14 cellular contexts compared by ENCODE assay signal in the genomic region with DNA sequence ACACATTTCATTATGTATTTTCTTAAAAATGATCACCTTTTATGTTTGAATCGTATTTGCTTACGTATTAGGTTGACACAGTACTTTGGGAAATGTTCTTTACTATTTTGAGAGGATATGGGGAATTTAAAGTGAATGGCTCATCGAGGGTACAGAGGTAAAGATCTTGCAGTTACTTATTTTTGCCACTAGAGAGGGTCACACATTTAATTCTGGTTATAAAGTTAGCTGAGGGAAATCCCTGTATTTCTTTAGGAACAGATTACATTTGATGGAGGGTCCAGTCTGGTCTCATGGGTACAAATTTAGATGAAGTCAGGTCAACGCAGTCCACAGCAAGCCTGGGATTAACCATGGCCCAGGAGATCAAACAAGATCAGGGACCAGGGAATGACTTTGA. TPM values are rescaled to one million over a fixed set of nuclear protein-coding genes. Genes with fewer than 3 reads are reported as not detected.
A peak's percentile ranks its signal among the peaks of the same experiment; 100 is the strongest.
DNase-seq lines count a peak whose midpoint lies in the region; ATAC-seq and TF ChIP-seq lines count a peak whose summit lies in the region.
"Had no signal": no experiment of that assay in that cellular context is flagged by ENCODE, and none has a peak within 500 bp of the region (broad histone marks: within the 10 kb centered on the region; RNA-seq: fewer than 3 reads in every experiment).

No MANE protein-coding gene starts in this region.

- no peaks in the 10 kb centered on the region for H3K27me3 ChIP-seq in BE2C
- H3K27me3 ChIP-seq in GM23248 (replicated peaks; ENCODE audit: insufficient read depth), result no peaks in the 10 kb centered on the region
- no peaks in the 10 kb centered on the region for H3K27me3 ChIP-seq in SK-N-SH (ENCODE audit: insufficient read depth)

- H3F3A ChIP-seq in GM23248 (ENCODE audit: insufficient read depth) (no peaks in the 10 kb centered on the region), SK-N-SH (replicated peaks; ENCODE audit: insufficient read depth) (no peaks in the 10 kb centered on the region)

- H3K79me2 ChIP-seq in GM23248 (ENCODE audit: insufficient read depth) (no peaks in the 10 kb centered on the region), SK-N-SH (ENCODE audit: insufficient read depth) (no peaks in the 10 kb centered on the region)

- CTCF ChIA-PET in SK-N-SH (lab: Yijun Ruan, JAX), result interaction anchor here (0.7 to 1.5 kb wide), 10 partner anchors 8 to 456 kb away, joined by 3 to 6 read pairs (median 4); no protein-coding TSS in a partner anchor

- H3K27ac ChIP-seq in GM23248 (no peak overlapping the region), SK-N-SH (ENCODE audit: low read depth in 2 of 2, low read length in 1 of 2) (no peak overlapping the region)

- no peak overlapping the region for H3K9ac ChIP-seq in GM23248
- H3K9ac ChIP-seq in SK-N-SH, result no peak overlapping the region

- no peak overlapping the region for H3K4me2 ChIP-seq in GM23248 (ENCODE audit: unreplicated experiment)
- H3K4me2 ChIP-seq in SK-N-SH, result no peak overlapping the region

- no peak for ATAC-seq in GM21367 (IDR thresholded peaks at IDR 0.05; ENCODE audit: unreplicated experiment)

- H4K20me1 ChIP-seq in GM23248 (ENCODE audit: insufficient read depth) (no peaks in the 10 kb centered on the region), SK-N-SH (ENCODE audit: insufficient read depth) (no peaks in the 10 kb centered on the region)

- in situ Hi-C loops in GM23248 (cut with MboI), result no loop called here

- H3K9me3 ChIP-seq in BE2C (no peaks in the 10 kb centered on the region), GM23248 (ENCODE audit: low read depth) (no peaks in the 10 kb centered on the region), SK-N-SH (no peaks in the 10 kb centered on the region)

- H2AFZ ChIP-seq in GM23248 (no peak overlapping the region), SK-N-SH (ENCODE audit: low read depth) (no peak overlapping the region)

- H3K36me3 ChIP-seq in BE2C (no peaks in the 10 kb centered on the region), GM23248 (ENCODE audit: low read depth) (peaks cover 6% of the 10 kb centered on the region; the same call in 1 of the 2 replicates), SK-N-SH (replicated peaks in 1 of 2; ENCODE audit: control insufficient read depth in 1 of 2, insufficient read depth in 2 of 2, low read length in 1 of 2) (peaks cover 24 to 26% of the 10 kb centered on the region in 2 experiments)

- no peaks in the 10 kb centered on the region for H3K4me1 ChIP-seq in BE2C
- no peaks in the 10 kb centered on the region for H3K4me1 ChIP-seq in GM23248 (ENCODE audit: insufficient read depth)
- no peaks in the 10 kb centered on the region for H3K4me1 ChIP-seq in SK-N-SH (ENCODE audit: control insufficient read depth in 1 of 2, insufficient read depth in 2 of 2, low read depth in 1 of 2, low read length in 1 of 2)

- 83 to 84% methylated on average over 4 of the region's 4 CpGs for WGBS in GM23248 (ENCODE audit: low coverage in 1 of 2, low lambda C conversion rate in 2 of 2, missing lambda C conversion rate in 2 of 2), 2 experiments
- 82% methylated on average over 4 of the region's 4 CpGs for WGBS in SK-N-SH (ENCODE audit: low lambda C conversion rate)

- H3K4me3 ChIP-seq in BE2C (ENCODE audit: low read depth, low read length) (no peak overlapping the region), GM23248 (no peak overlapping the region), SK-N-SH (ENCODE audit: low read depth in 2 of 2, low read length in 1 of 2) (no peak overlapping the region)

- TF ChIP-seq RAD21 in SK-N-SH (IDR thresholded peaks at IDR 0.05; ENCODE audit: low read length), result peak; percentile 36

- POLR2A ChIA-PET in SK-N-SH (lab: Yijun Ruan, JAX), result no interaction called here

- H3K9me2 ChIP-seq in GM23248 (ENCODE audit: insufficient read depth) (no peaks in the 10 kb centered on the region), SK-N-SH (no peaks in the 10 kb centered on the region)

- TF ChIP-seq EP300 in SK-N-SH (IDR thresholded peaks at IDR 0.05; ENCODE audit: borderline replicate concordance in 1 of 2, low read depth in 1 of 2, low read length in 1 of 2), result no peak

- TF ChIP-seq CTCF in BE2C (IDR thresholded peaks at IDR 0.05; ENCODE audit: low read depth, low read length), result peak; percentile 38
- peak; percentile 37; the same call in 1 of the 2 replicates for TF ChIP-seq CTCF in SK-N-SH (IDR thresholded peaks at IDR 0.05)

- DNase-seq in BE2C, result no peak
- DNase-seq in GM23248, result peak; percentile 14
- DNase-seq in SK-N-SH, result no peak
- DNase-seq in iPS-NIHi11 (ENCODE audit: low spot score), result peak; percentile 49
- no peak for DNase-seq in nucleus accumbens (lab: John Stamatoyannopoulos, UW)
- DNase-seq in NCI-H2227 (lab: John Stamatoyannopoulos, UW; ENCODE audit: unreplicated experiment), result no peak
- no peak for DNase-seq in NCI-H1694 treated with DMSO at 0.1 percent for 48 hours (lab: John Stamatoyannopoulos, UW)
- DNase-seq: activated CD4-positive, alpha-beta T cell treated with anti-CD3 and anti-CD28 coated beads, Interleukin-2, amount 50 U/mL, for 4 hours; amniotic stem cell; NCI-H1417 treated with DMSO at 0.1 percent for 48 hours; SHP77 treated with DMSO at 0.1 percent for 48 hours had no signal

TF ChIP-seq in SK-N-SH, 30 proteins besides CTCF, POLR2A, EP300 and RAD21 (continues in another document):
- TF ChIP-seq, protein P1, sequence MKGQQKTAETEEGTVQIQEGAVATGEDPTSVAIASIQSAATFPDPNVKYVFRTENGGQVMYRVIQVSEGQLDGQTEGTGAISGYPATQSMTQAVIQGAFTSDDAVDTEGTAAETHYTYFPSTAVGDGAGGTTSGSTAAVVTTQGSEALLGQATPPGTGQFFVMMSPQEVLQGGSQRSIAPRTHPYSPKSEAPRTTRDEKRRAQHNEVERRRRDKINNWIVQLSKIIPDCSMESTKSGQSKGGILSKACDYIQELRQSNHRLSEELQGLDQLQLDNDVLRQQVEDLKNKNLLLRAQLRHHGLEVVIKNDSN (IDR thresholded peaks at IDR 0.05; ENCODE audit: borderline replicate concordance, low read depth), result no peak
- TF ChIP-seq RXRA (IDR thresholded peaks at IDR 0.05; ENCODE audit: borderline replicate concordance, low read depth), result no peak
- TF ChIP-seq, protein P2, sequence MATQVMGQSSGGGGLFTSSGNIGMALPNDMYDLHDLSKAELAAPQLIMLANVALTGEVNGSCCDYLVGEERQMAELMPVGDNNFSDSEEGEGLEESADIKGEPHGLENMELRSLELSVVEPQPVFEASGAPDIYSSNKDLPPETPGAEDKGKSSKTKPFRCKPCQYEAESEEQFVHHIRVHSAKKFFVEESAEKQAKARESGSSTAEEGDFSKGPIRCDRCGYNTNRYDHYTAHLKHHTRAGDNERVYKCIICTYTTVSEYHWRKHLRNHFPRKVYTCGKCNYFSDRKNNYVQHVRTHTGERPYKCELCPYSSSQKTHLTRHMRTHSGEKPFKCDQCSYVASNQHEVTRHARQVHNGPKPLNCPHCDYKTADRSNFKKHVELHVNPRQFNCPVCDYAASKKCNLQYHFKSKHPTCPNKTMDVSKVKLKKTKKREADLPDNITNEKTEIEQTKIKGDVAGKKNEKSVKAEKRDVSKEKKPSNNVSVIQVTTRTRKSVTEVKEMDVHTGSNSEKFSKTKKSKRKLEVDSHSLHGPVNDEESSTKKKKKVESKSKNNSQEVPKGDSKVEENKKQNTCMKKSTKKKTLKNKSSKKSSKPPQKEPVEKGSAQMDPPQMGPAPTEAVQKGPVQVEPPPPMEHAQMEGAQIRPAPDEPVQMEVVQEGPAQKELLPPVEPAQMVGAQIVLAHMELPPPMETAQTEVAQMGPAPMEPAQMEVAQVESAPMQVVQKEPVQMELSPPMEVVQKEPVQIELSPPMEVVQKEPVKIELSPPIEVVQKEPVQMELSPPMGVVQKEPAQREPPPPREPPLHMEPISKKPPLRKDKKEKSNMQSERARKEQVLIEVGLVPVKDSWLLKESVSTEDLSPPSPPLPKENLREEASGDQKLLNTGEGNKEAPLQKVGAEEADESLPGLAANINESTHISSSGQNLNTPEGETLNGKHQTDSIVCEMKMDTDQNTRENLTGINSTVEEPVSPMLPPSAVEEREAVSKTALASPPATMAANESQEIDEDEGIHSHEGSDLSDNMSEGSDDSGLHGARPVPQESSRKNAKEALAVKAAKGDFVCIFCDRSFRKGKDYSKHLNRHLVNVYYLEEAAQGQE (IDR thresholded peaks at IDR 0.05; ENCODE audit: low read depth, low read length), result no peak
- TF ChIP-seq, protein P3, sequence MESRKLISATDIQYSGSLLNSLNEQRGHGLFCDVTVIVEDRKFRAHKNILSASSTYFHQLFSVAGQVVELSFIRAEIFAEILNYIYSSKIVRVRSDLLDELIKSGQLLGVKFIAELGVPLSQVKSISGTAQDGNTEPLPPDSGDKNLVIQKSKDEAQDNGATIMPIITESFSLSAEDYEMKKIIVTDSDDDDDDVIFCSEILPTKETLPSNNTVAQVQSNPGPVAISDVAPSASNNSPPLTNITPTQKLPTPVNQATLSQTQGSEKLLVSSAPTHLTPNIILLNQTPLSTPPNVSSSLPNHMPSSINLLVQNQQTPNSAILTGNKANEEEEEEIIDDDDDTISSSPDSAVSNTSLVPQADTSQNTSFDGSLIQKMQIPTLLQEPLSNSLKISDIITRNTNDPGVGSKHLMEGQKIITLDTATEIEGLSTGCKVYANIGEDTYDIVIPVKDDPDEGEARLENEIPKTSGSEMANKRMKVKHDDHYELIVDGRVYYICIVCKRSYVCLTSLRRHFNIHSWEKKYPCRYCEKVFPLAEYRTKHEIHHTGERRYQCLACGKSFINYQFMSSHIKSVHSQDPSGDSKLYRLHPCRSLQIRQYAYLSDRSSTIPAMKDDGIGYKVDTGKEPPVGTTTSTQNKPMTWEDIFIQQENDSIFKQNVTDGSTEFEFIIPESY (IDR thresholded peaks at IDR 0.05; ENCODE audit: borderline replicate concordance, low read depth), result no peak

RNA-seq across cellular contexts. Expression of a gene that starts 24.5 kb away (rescaled TPM):
- polyA plus RNA-seq in BE2C (2012; ENCODE audit: insufficient read depth, insufficient read length, low read depth), result 4.5 TPM
- 15.9 and 21.0 TPM in 2 replicates for total RNA-seq in GM23248 (2014; rRNA removed; shearing (Covaris generic))
- polyA plus RNA-seq in GM23248 (2016; fragmentation: Nextera tagmentation; extraction: Ambion mirVana), result 21.9 and 25.4 TPM in 2 replicates
- polyA plus RNA-seq in SK-N-SH (2012; rRNA removed), result 20.4 and 26.6 TPM in 2 replicates
- polyA plus RNA-seq in SK-N-SH (2012; cell fraction: cytosol; rRNA removed), result 31.3 and 44.6 TPM in 2 replicates
- 20.7 and 36.7 TPM in 2 replicates for polyA plus RNA-seq in SK-N-SH (2012; cell fraction: nucleus; rRNA removed)

RNA-seq across cellular contexts. Expression of a gene that starts 40.3 kb away (rescaled TPM):
- polyA plus RNA-seq in BE2C (2012; ENCODE audit: insufficient read depth, insufficient read length, low read depth), result not detected
- not detected in 2 replicates for total RNA-seq in GM23248 (2014; rRNA removed; shearing (Covaris generic))
- not detected in 2 replicates for polyA plus RNA-seq in GM23248 (2016; fragmentation: Nextera tagmentation; extraction: Ambion mirVana)
- not detected in 2 replicates for polyA plus RNA-seq in SK-N-SH (2012; rRNA removed)
- not detected in 2 replicates for polyA plus RNA-seq in SK-N-SH (2012; cell fraction: cytosol; rRNA removed)
- polyA plus RNA-seq in SK-N-SH (2012; cell fraction: nucleus; rRNA removed), result not detected in 2 replicates
- total RNA-seq: mesenteric fat pad, skeletal muscle tissue had no signal

RNA-seq across cellular contexts. Expression of a gene that starts 40.5 kb away (rescaled TPM):
- 0.19 TPM for polyA plus RNA-seq in BE2C (2012; ENCODE audit: insufficient read depth, insufficient read length, low read depth)
- total RNA-seq in GM23248 (2014; rRNA removed; shearing (Covaris generic)), result not detected in 2 replicates
- polyA plus RNA-seq in GM23248 (2016; fragmentation: Nextera tagmentation; extraction: Ambion mirVana) (0.04 TPM in 1 of 2 replicates, not detected in the other), SK-N-SH (2012; rRNA removed) (not detected in 2 replicates)
- polyA plus RNA-seq in SK-N-SH (2012; cell fraction: cytosol; rRNA removed), result not detected in 2 replicates
- not detected in 2 replicates for polyA plus RNA-seq in SK-N-SH (2012; cell fraction: nucleus; rRNA removed)
- total RNA-seq: mesenteric fat pad had no signal

Comparison
In these comparisons a context has a peak if more than half of its experiments do, and no peak if none do; other contexts are left out.
1. DNase-seq: peak in GM23248 (single experiment) and iPS-NIHi11 (single experiment); none in BE2C (single experiment), SK-N-SH (single experiment), nucleus accumbens (0 of 56), NCI-H2227 (single experiment) and NCI-H1694 treated with DMSO at 0.1 percent for 48 hours (single experiment).